In the genomic region with DNA sequence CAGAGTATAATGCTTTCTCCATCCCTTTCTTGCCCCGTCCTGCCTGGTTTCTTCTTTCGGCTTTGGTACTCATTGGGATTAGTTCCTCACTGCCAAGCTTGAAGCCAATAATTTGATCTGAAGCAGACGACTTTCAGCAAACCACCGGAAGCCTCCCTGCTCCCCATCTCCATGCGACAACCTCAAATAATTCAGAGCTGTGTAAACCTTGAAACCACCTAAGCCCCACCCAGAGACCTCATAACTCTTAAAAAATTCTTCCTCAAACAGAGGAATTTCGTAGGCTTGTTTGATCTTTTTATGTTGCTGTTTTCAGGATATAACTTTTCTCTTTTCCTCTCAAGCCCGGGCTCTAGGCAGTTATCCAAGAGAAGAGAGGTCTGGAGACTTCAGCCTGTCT, we compare ENCODE assay signal across 30 cellular contexts.
DNase-seq lines count a peak whose midpoint lies in the region; ATAC-seq and TF ChIP-seq lines count a peak whose summit lies in the region.
"Had no signal": no experiment of that assay in that cellular context is flagged by ENCODE, and none has a peak within 500 bp of the region (broad histone marks: within the 10 kb centered on the region; RNA-seq: fewer than 3 reads in every experiment).

No MANE protein-coding gene starts in this region.

- H3K4me1 ChIP-seq in right lobe of liver = no peaks in the 10 kb centered on the region
- H3K4me1 ChIP-seq: prostate gland, suprapubic skin had no signal

- peak; percentile 16 for DNase-seq in GM03348 (ENCODE audit: low spot score)
- peak; percentile 26 for DNase-seq in astrocyte of the hippocampus (ENCODE audit: low read depth, low spot score)
- DNase-seq in NCI-H2196 treated with DMSO at 0.1 percent for 48 hours (lab: John Stamatoyannopoulos, UW; ENCODE audit: unreplicated experiment) = no peak
- DNase-seq in activated naive CD4-positive, alpha-beta T cell treated with anti-CD3 and anti-CD28 coated beads, Interleukin-2, amount 50 U/mL, for 72 hours (ENCODE audit: low spot score in 2 of 2) = no peak
- no peak for DNase-seq in DMS153 treated with DMSO at 0.1 percent for 48 hours (lab: John Stamatoyannopoulos, UW; ENCODE audit: unreplicated experiment)
- DNase-seq in right lobe of liver = no peak
- DNase-seq: activated CD4-positive, alpha-beta T cell treated with anti-CD3 and anti-CD28 coated beads for 4 hours; activated naive CD4-positive, alpha-beta T cell; activated T-cell treated with anti-CD3 and anti-CD28 coated beads, Interleukin-2, amount 50 U/mL, for 4 hours; Calu3; effector memory CD8-positive, alpha-beta T cell; foreskin melanocyte; hippocampal formation; left colon; MM.1S; NCI-H1417 treated with DMSO at 0.1 percent for 48 hours; NCI-H446; NCI-H82; SK-N-SH; stimulated activated CD4-positive, alpha-beta T cell treated with anti-CD3 and anti-CD28 coated beads, Interleukin-15, amount 100 ng/mL, for 24 hours; stimulated activated naive CD4-positive, alpha-beta T cell; T-helper 17 cell had no signal

- intact Hi-C loops in right lobe of liver (cut with DNase I) = no loop called here

- no peaks in the 10 kb centered on the region for H3K9me3 ChIP-seq in KOPT-K1 (ENCODE audit: insufficient read depth, low read length, poor library complexity, severe bottlenecking)
- no peaks in the 10 kb centered on the region for H3K9me3 ChIP-seq in right lobe of liver
- H3K9me3 ChIP-seq: neutrophil, prostate gland had no signal

- H3K27me3 ChIP-seq in right lobe of liver = no peaks in the 10 kb centered on the region
- H3K27me3 ChIP-seq: neutrophil, suprapubic skin had no signal

- H3K36me3 ChIP-seq in KOPT-K1 (ENCODE audit: insufficient read depth, low read length) (no peaks in the 10 kb centered on the region), right lobe of liver (no peaks in the 10 kb centered on the region)
- H3K36me3 ChIP-seq: neutrophil, prostate gland, suprapubic skin had no signal

- H3K36me3 Mint-ChIP-seq in nephron (ENCODE audit: low read depth) = peaks cover 3% of the 10 kb centered on the region
- no peaks in the 10 kb centered on the region for H3K36me3 Mint-ChIP-seq in activated naive CD4-positive, alpha-beta T cell treated with anti-CD3 and anti-CD28 coated beads, Interleukin-2, amount 50 U/mL, for 72 hours
- H3K36me3 Mint-ChIP-seq: CD14-positive monocyte, IgD-negative memory B cell had no signal

- H3K27me3 Mint-ChIP-seq in nephron (ENCODE audit: low read depth) = no peaks in the 10 kb centered on the region
- H3K27me3 Mint-ChIP-seq: effector memory CD8-positive, alpha-beta T cell; IgD-negative memory B cell; T-helper 17 cell had no signal

- TF ChIP-seq CTCF in nephron (IDR thresholded peaks at IDR 0.05; ENCODE audit: unreplicated experiment in 3 of 3) = no peak
- TF ChIP-seq CTCF in right lobe of liver (IDR thresholded peaks at IDR 0.05) = no peak

- peaks cover 9% of the 10 kb centered on the region for H3K9me3 Mint-ChIP-seq in nephron
- peaks cover 3 to 9% of the 10 kb centered on the region in 2 donors for H3K9me3 Mint-ChIP-seq in activated naive CD4-positive, alpha-beta T cell treated with anti-CD3 and anti-CD28 coated beads, Interleukin-2, amount 50 U/mL, for 72 hours

- H3K4me1 Mint-ChIP-seq in nephron = peaks cover 23% of the 10 kb centered on the region
- H3K4me1 Mint-ChIP-seq: T-helper 17 cell had no signal

- no peak for ATAC-seq in activated naive CD4-positive, alpha-beta T cell treated with anti-CD3 and anti-CD28 coated beads, Interleukin-2, amount 50 U/mL, for 72 hours
- no peak for ATAC-seq in right lobe of liver
- ATAC-seq: activated T-cell treated with anti-CD3 and anti-CD28 coated beads, Interleukin-2, amount 50 U/mL, for 4 hours; effector memory CD8-positive, alpha-beta T cell; left colon; T-helper 17 cell had no signal

- H3K27ac Mint-ChIP-seq in nephron = peak overlapping the region; percentile 53 to 60 (median 53)
- no peak overlapping the region for H3K27ac Mint-ChIP-seq in activated naive CD4-positive, alpha-beta T cell treated with anti-CD3 and anti-CD28 coated beads, Interleukin-2, amount 50 U/mL, for 72 hours
- H3K27ac Mint-ChIP-seq: CD14-positive monocyte, IgD-negative memory B cell, T-helper 17 cell had no signal

- TF ChIP-seq POLR2A in right lobe of liver (IDR thresholded peaks at IDR 0.05) = no peak

- H3K4me3 ChIP-seq in right lobe of liver = no peak overlapping the region
- H3K4me3 ChIP-seq: coronary artery, prostate gland, suprapubic skin had no signal

- H3K27ac ChIP-seq in KOPT-K1 (ENCODE audit: low read depth, low read length, poor library complexity, severe bottlenecking) = peak overlapping the region; percentile 35
- no peak overlapping the region for H3K27ac ChIP-seq in right lobe of liver
- H3K27ac ChIP-seq: coronary artery, neutrophil, prostate gland, suprapubic skin had no signal

- 63% methylated on average over 7 of the region's 7 CpGs for WGBS in right lobe of liver (ENCODE audit: insufficient coverage, low coverage, low lambda C conversion rate, missing lambda C conversion rate)

- H3K4me3 Mint-ChIP-seq in nephron = no peak overlapping the region
- H3K4me3 Mint-ChIP-seq: activated T-cell treated with anti-CD3 and anti-CD28 coated beads, Interleukin-2, amount 50 U/mL, for 4 hours; CD14-positive monocyte; IgD-negative memory B cell; T-helper 17 cell had no signal

Comparison
In these comparisons a context has a peak if more than half of its experiments do, and no peak if none do; other contexts are left out.
1. DNase-seq: peak in GM03348 (single experiment) and astrocyte of the hippocampus (single experiment); none in NCI-H2196 treated with DMSO at 0.1 percent for 48 hours (single experiment), activated naive CD4-positive, alpha-beta T cell treated with anti-CD3 and anti-CD28 coated beads, Interleukin-2, amount 50 U/mL, for 72 hours (0 of 2), DMS153 treated with DMSO at 0.1 percent for 48 hours (single experiment) and right lobe of liver (0 of 3).
2. H3K27ac Mint-ChIP-seq: peak in nephron (3 of 3); none in activated naive CD4-positive, alpha-beta T cell treated with anti-CD3 and anti-CD28 coated beads, Interleukin-2, amount 50 U/mL, for 72 hours (0 of 2).